Comparison of ENCODE assay signal across 2 cellular contexts in genomic region chr13:95137096-95137495, GRCh38.
TF ChIP-seq lines count a peak whose summit lies in the region.

No MANE protein-coding gene starts in this region.

TF ChIP-seq in SK-N-SH, 30 proteins besides CTCF, POLR2A, EP300 and RAD21 (continued from another document):
- TF ChIP-seq CHD2 (IDR thresholded peaks at IDR 0.05; ENCODE audit: low read length, partially characterized antibody): no peak
- no peak for TF ChIP-seq POLR2AphosphoS5 (IDR thresholded peaks at IDR 0.05; ENCODE audit: low read depth, low read length)
- no peak for TF ChIP-seq FOXM1 (IDR thresholded peaks at IDR 0.05; ENCODE audit: low read depth)
- TF ChIP-seq MXI1 (IDR thresholded peaks at IDR 0.05; ENCODE audit: low read depth, low read length): no peak
- no peak for TF ChIP-seq TAF1 (IDR thresholded peaks at IDR 0.05; ENCODE audit: borderline replicate concordance, low read depth, low read length)
- no peak for TF ChIP-seq SIN3A (IDR thresholded peaks at IDR 0.05; ENCODE audit: borderline replicate concordance, low read depth, low read length)
- no peak for TF ChIP-seq GABPA (IDR thresholded peaks at IDR 0.05; ENCODE audit: low read depth)
- no peak for TF ChIP-seq RFX5 (IDR thresholded peaks at IDR 0.05; ENCODE audit: low read length)
- TF ChIP-seq ZBTB33 (IDR thresholded peaks at IDR 0.05; ENCODE audit: borderline replicate concordance, low read depth): no peak
- TF ChIP-seq NFIC (IDR thresholded peaks at IDR 0.05; ENCODE audit: borderline replicate concordance): no peak
- no peak for TF ChIP-seq TCF12 (IDR thresholded peaks at IDR 0.05)

TF ChIP-seq in SK-N-SH treated with all-trans-retinoic acid at 6 μM for 48 hours, 23 proteins besides CTCF, POLR2A, EP300 and RAD21 (continued from another document):
- no peak for TF ChIP-seq ZFP3 (CRISPR knock-in tag; IDR thresholded peaks at IDR 0.05)
- no peak for TF ChIP-seq PATZ1 (CRISPR knock-in tag; IDR thresholded peaks at IDR 0.05; ENCODE audit: borderline replicate concordance)
- no peak for TF ChIP-seq TOX (CRISPR knock-in tag; IDR thresholded peaks at IDR 0.05; ENCODE audit: borderline replicate concordance)
- no peak for TF ChIP-seq BACH2 (CRISPR knock-in tag; IDR thresholded peaks at IDR 0.05; ENCODE audit: borderline replicate concordance)
- TF ChIP-seq CREB5 (CRISPR knock-in tag; IDR thresholded peaks at IDR 0.05; ENCODE audit: low read depth): no peak
- TF ChIP-seq GLIS3 (CRISPR knock-in tag; IDR thresholded peaks at IDR 0.05): no peak
- TF ChIP-seq PPARA (CRISPR knock-in tag; IDR thresholded peaks at IDR 0.05; ENCODE audit: borderline replicate concordance): no peak
- TF ChIP-seq ZNF565 (CRISPR knock-in tag; conservative IDR thresholded peaks at IDR 0.05; ENCODE audit: low read depth): no peak
- no peak for TF ChIP-seq ZC3H10 (CRISPR knock-in tag; IDR thresholded peaks at IDR 0.05)
